9 cellular contexts compared by ENCODE assay signal in genomic region chr3:177427540-177427939, GRCh38.
A peak's percentile ranks its signal among the peaks of the same experiment; 100 is the strongest.
DNase-seq lines count a peak whose midpoint lies in the region; ATAC-seq, FAIRE-seq and TF ChIP-seq lines count a peak whose summit lies in the region.
"Had no signal": no experiment of that assay in that cellular context is flagged by ENCODE, and none has a peak within 500 bp of the region (broad histone marks: within the 10 kb centered on the region; RNA-seq: fewer than 3 reads in every experiment).

No MANE protein-coding gene starts in this region.

- H2BK120ac ChIP-seq in mesendoderm (ENCODE audit: low read depth, low read length), result no peak overlapping the region

- H4K8ac ChIP-seq in mesendoderm (ENCODE audit: low read depth, low read length), result no peak overlapping the region

- TF ChIP-seq CTCF in thyroid gland (IDR thresholded peaks at IDR 0.05) (no peak), colonic mucosa (IDR thresholded peaks at IDR 0.05) (no peak)

- H3K79me1 ChIP-seq in mesendoderm (ENCODE audit: low read length), result no peaks in the 10 kb centered on the region

- H3K9me3 ChIP-seq in thyroid gland (no peaks in the 10 kb centered on the region), colonic mucosa (no peaks in the 10 kb centered on the region)

- H3K36me3 ChIP-seq in mesendoderm (ENCODE audit: control insufficient read depth, insufficient read depth, low read length) (no peaks in the 10 kb centered on the region), thyroid gland (no peaks in the 10 kb centered on the region), colonic mucosa (no peaks in the 10 kb centered on the region)

- no peak overlapping the region for H3K4me3 ChIP-seq in mesendoderm (ENCODE audit: low read length)
- no peak overlapping the region for H3K4me3 ChIP-seq in thyroid gland (replicated peaks in 1 of 3)
- H3K4me3 ChIP-seq in colonic mucosa, result no peak overlapping the region

- DNase-seq in GM18507 (ENCODE audit: extremely low spot score, insufficient read length, low read depth), result no peak
- peak; percentile 33 for DNase-seq in SW480 (ENCODE audit: low spot score)
- DNase-seq in mesendoderm, result no peak
- no peak for DNase-seq in left colon
- DNase-seq in thyroid gland, result no peak
- DNase-seq in Ammon's horn (ENCODE audit: low spot score), result no peak
- DNase-seq in colonic mucosa, result no peak

- H3K4ac ChIP-seq in mesendoderm (ENCODE audit: low read depth, low read length), result peak overlapping the region; percentile 75

- no peak overlapping the region for H2BK5ac ChIP-seq in mesendoderm (ENCODE audit: low read length)

- no peaks in the 10 kb centered on the region for H3K79me2 ChIP-seq in mesendoderm (ENCODE audit: control insufficient read depth, insufficient read depth, low read length)
- H3K79me2 ChIP-seq: parathyroid adenoma had no signal

- no peak overlapping the region for H2BK15ac ChIP-seq in mesendoderm (replicated peaks; ENCODE audit: low read depth)

- no peak overlapping the region for H2AK5ac ChIP-seq in mesendoderm (ENCODE audit: low read length)

- H3K56ac ChIP-seq in mesendoderm (ENCODE audit: low read length), result no peak overlapping the region

- peak; percentile 12 for FAIRE-seq in GM18507 (lab: Jason Lieb, UNC)

- no CpG with 5 or more reads among the region's 1 CpG for WGBS in mesendoderm (ENCODE audit: extremely low coverage, insufficient coverage, low lambda C conversion rate)
- 81 to 82% methylated on average over 1 of the region's 1 CpG for WGBS in thyroid gland, 2 donors

- H3K4me1 ChIP-seq in mesendoderm (ENCODE audit: control insufficient read depth, low read depth, low read length) (peaks cover 4% of the 10 kb centered on the region), thyroid gland (peaks cover 13 to 22% of the 10 kb centered on the region in 2 donors), colonic mucosa (no peaks in the 10 kb centered on the region)
- H3K4me1 ChIP-seq: parathyroid adenoma had no signal

- no peak overlapping the region for H3K18ac ChIP-seq in mesendoderm (ENCODE audit: low read length)

- intact Hi-C loops in left colon (cut with DNase I, micrococcal nuclease) (loop anchor here in 1 of 2 donors (10.0 kb wide), 1 partner anchor 53 kb away; no protein-coding TSS in a partner anchor), thyroid gland (cut with DNase I) (no loop called here), colonic mucosa (cut with DNase I) (no loop called here)

- no peak overlapping the region for H3K23ac ChIP-seq in mesendoderm (ENCODE audit: low read length)

- H3K27ac ChIP-seq in mesendoderm (ENCODE audit: low read depth, low read length), result no peak overlapping the region
- no peak overlapping the region for H3K27ac ChIP-seq in thyroid gland
- no peak overlapping the region for H3K27ac ChIP-seq in colonic mucosa
- H3K27ac ChIP-seq: parathyroid adenoma had no signal

- no peak overlapping the region for H3K4me2 ChIP-seq in mesendoderm (ENCODE audit: low read length)

- peak; percentile 3 for ATAC-seq in HG02870 (IDR thresholded peaks at IDR 0.05; ENCODE audit: unreplicated experiment)
- ATAC-seq in left colon, result no peak

- no peak for TF ChIP-seq POLR2A in thyroid gland (IDR thresholded peaks at IDR 0.05)

- H3K9ac ChIP-seq in mesendoderm (ENCODE audit: low read length), result no peak overlapping the region
- H3K9ac ChIP-seq in colonic mucosa (ENCODE audit: low read depth in 2 of 2, low read length in 2 of 2), result no peak overlapping the region
- H3K9ac ChIP-seq: parathyroid adenoma had no signal

- H3K27me3 ChIP-seq in mesendoderm (ENCODE audit: insufficient read depth, low read length, poor library complexity) (no peaks in the 10 kb centered on the region), thyroid gland (no peaks in the 10 kb centered on the region), colonic mucosa (no peaks in the 10 kb centered on the region)

- no peak overlapping the region for H4K5ac ChIP-seq in mesendoderm (ENCODE audit: low read length)
